8 cellular contexts compared by ENCODE assay signal in genomic region chr22:44702479-44703219, GRCh38. TPM values are rescaled to one million over a fixed set of nuclear protein-coding genes. Genes with fewer than 3 reads are reported as not detected.
A peak's percentile ranks its signal among the peaks of the same experiment; 100 is the strongest.
DNase-seq lines count a peak whose midpoint lies in the region; ATAC-seq, FAIRE-seq and TF ChIP-seq lines count a peak whose summit lies in the region.

No MANE protein-coding gene starts in this region.

- no TSS peak for BruUV-seq in GM12878 (replicated peaks; lab: Mats Ljungman, UMichigan)

- peak overlapping the region; percentile 51 for H2AFZ ChIP-seq in GM12878 (ENCODE audit: control insufficient read depth, low read depth, low read length)

- no peak for TF ChIP-seq RAD21 in GM12878 (IDR thresholded peaks at IDR 0.05; ENCODE audit: insufficient read depth, low read depth, low read length)

- 0 out of 2 replicates have a peak overlapping the region, but pooled peaks have one; percentile 20 for H3K9ac ChIP-seq in GM12878 (ENCODE audit: control insufficient read depth, insufficient read depth, low read length)

- POLR2A ChIA-PET in CD8-positive, alpha-beta memory T cell (lab: Charles Lee), result interaction anchor here (1.0 kb wide), 1 partner anchor 18 kb away, joined by 3 read pairs; no protein-coding TSS in a partner anchor
- POLR2A ChIA-PET in GM12878 (lab: Charles Lee), result no interaction called here

- H3K27me3 ChIP-seq in CD8-positive, alpha-beta memory T cell (ENCODE audit: insufficient read depth, low read length, poor library complexity, severe bottlenecking), result no peaks in the 10 kb centered on the region
- H3K27me3 ChIP-seq in GM12878 (replicated peaks in 1 of 2; ENCODE audit: control insufficient read depth in 2 of 2, insufficient read depth in 2 of 2, low read length in 1 of 2), result peaks cover 0 to 8% of the 10 kb centered on the region in 2 experiments; a peak in 1 of 4 replicates

- intact Hi-C loops in GM12878 (cut with micrococcal nuclease; ENCODE audit: unreplicated experiment), result no loop called here

- peak overlapping the region; percentile 31 for H3K27ac ChIP-seq in CD8-positive, alpha-beta memory T cell (ENCODE audit: low read depth, low read length)
- H3K27ac ChIP-seq in GM12878 (ENCODE audit: control insufficient read depth, insufficient read depth), result no peak overlapping the region

- no peaks in the 10 kb centered on the region for H4K20me1 ChIP-seq in GM12878 (ENCODE audit: control insufficient read depth, insufficient read depth)

- TF ChIP-seq EP300 in GM12878 (IDR thresholded peaks at IDR 0.05; ENCODE audit: borderline replicate concordance in 1 of 2, control insufficient read depth in 1 of 2, low read depth in 2 of 2, low read length in 2 of 2), result no peak

- H3K4me1 Mint-ChIP-seq in CD8-positive, alpha-beta memory T cell, result peaks cover 34 to 61% (median 42%) of the 10 kb centered on the region in 3 donors
- peaks cover 31% of the 10 kb centered on the region for H3K4me1 Mint-ChIP-seq in stimulated activated naive CD8-positive, alpha-beta T cell treated with anti-CD3 and anti-CD28 coated beads, Interleukin-15, Interleukin-2, amounts not matched to agents 100 ng/mL and 50 ng/mL, for 24 hours (ENCODE audit: low read depth)

- 0 out of 6 replicates have a peak, but pooled peaks of 2 of the 3 experiments have one; percentile 2 to 10 for TF ChIP-seq CTCF in GM12878 (IDR thresholded peaks at IDR 0.05 in 2 of 3, conservative IDR thresholded peaks at IDR 0.05 in 1 of 3; ENCODE audit: control insufficient read depth in 2 of 3, extremely low read depth in 1 of 3, insufficient read depth in 1 of 3, low read depth in 3 of 3, low read length in 3 of 3)

- FAIRE-seq in GM12878 (lab: Jason Lieb, UNC), result no peak

- peak; percentile 24 for ATAC-seq in GM21619 (IDR thresholded peaks at IDR 0.05; ENCODE audit: unreplicated experiment)
- peak; percentile 7 for ATAC-seq in GM12878

- H3K9me3 Mint-ChIP-seq in CD8-positive, alpha-beta memory T cell, result no peaks in the 10 kb centered on the region
- no peaks in the 10 kb centered on the region for H3K9me3 Mint-ChIP-seq in stimulated activated naive CD8-positive, alpha-beta T cell treated with anti-CD3 and anti-CD28 coated beads, Interleukin-15, Interleukin-2, amounts not matched to agents 100 ng/mL and 50 ng/mL, for 24 hours

- no peaks in the 10 kb centered on the region for H3K27me3 Mint-ChIP-seq in CD8-positive, alpha-beta memory T cell
- no peaks in the 10 kb centered on the region for H3K27me3 Mint-ChIP-seq in stimulated activated naive CD8-positive, alpha-beta T cell treated with anti-CD3 and anti-CD28 coated beads, Interleukin-15, Interleukin-2, amounts not matched to agents 100 ng/mL and 50 ng/mL, for 24 hours

- RAD21 ChIA-PET in GM12878 (lab: Charles Lee; ENCODE audit: unreplicated experiment), result no interaction called here

- SMC1A ChIA-PET in GM12878 (lab: Charles Lee; ENCODE audit: uncharacterized antibody, unreplicated experiment), result interaction anchor here (0.6 to 1.3 kb wide), 2 partner anchors 9 to 515 kb away, joined by 3 read pairs; no protein-coding TSS in a partner anchor

- peak in 1 of 5 donors; percentile 62 for DNase-seq in CD8-positive, alpha-beta memory T cell
- DNase-seq in NCI-H1105 (lab: John Stamatoyannopoulos, UW), result peak; percentile 16
- DNase-seq in GM12878 (ENCODE audit: low read depth, low spot score), result no peak
- peak; percentile 88 for DNase-seq in left kidney (ENCODE audit: low read depth, low spot score)
- DNase-seq in cerebellum (ENCODE audit: low spot score), result no peak
- DNase-seq in NOMO-1 (lab: John Stamatoyannopoulos, UW; ENCODE audit: unreplicated experiment in 2 of 2), result no peak

- CTCF ChIA-PET in CD8-positive, alpha-beta memory T cell (lab: Charles Lee), result interaction anchor here (6.7 kb wide), 1 partner anchor 18 kb away, joined by 26 read pairs; no protein-coding TSS in a partner anchor
- CTCF ChIA-PET in GM12878 (lab: Yijun Ruan, JAX), result interaction anchor here (1.3 to 2.7 kb wide), 2 partner anchors 18 to 30 kb away, joined by 3 to 13 read pairs; no protein-coding TSS in a partner anchor

- peak overlapping the region in 7 of 8 donors; percentile 45 to 90 (median 66) for H3K27ac Mint-ChIP-seq in CD8-positive, alpha-beta memory T cell
- H3K27ac Mint-ChIP-seq in stimulated activated naive CD8-positive, alpha-beta T cell treated with anti-CD3 and anti-CD28 coated beads, Interleukin-15, Interleukin-2, amounts not matched to agents 100 ng/mL and 50 ng/mL, for 24 hours, result no peak overlapping the region

- H3K9me3 ChIP-seq in CD8-positive, alpha-beta memory T cell (ENCODE audit: low read length), result no peaks in the 10 kb centered on the region
- H3K9me3 ChIP-seq in GM12878 (replicated peaks; ENCODE audit: control insufficient read depth, insufficient read depth, low read length), result no peaks in the 10 kb centered on the region; the same call in 2 of the 3 replicates

- no peak for TF ChIP-seq POLR2A in GM12878 (IDR thresholded peaks at IDR 0.05; ENCODE audit: low read depth, low read length)

- H3K36me3 Mint-ChIP-seq in CD8-positive, alpha-beta memory T cell, result peaks cover 0 to 14% (median 2%) of the 10 kb centered on the region in 3 donors
- no peaks in the 10 kb centered on the region for H3K36me3 Mint-ChIP-seq in stimulated activated naive CD8-positive, alpha-beta T cell treated with anti-CD3 and anti-CD28 coated beads, Interleukin-15, Interleukin-2, amounts not matched to agents 100 ng/mL and 50 ng/mL, for 24 hours (ENCODE audit: low read depth)

- no peaks in the 10 kb centered on the region for H3K79me2 ChIP-seq in GM12878 (ENCODE audit: control insufficient read depth, insufficient read depth, low read length)

- in situ Hi-C loops in GM12878 (cut with MboI), result no loop called here

- H3K36me3 ChIP-seq in CD8-positive, alpha-beta memory T cell (ENCODE audit: insufficient read depth, low read length), result no peaks in the 10 kb centered on the region
- H3K36me3 ChIP-seq in GM12878 (ENCODE audit: control insufficient read depth in 2 of 2, insufficient read depth in 2 of 2, low read length in 1 of 2), result no peaks in the 10 kb centered on the region

- peaks cover 34% of the 10 kb centered on the region for H3K4me1 ChIP-seq in CD8-positive, alpha-beta memory T cell (ENCODE audit: insufficient read depth, low read length)
- no peaks in the 10 kb centered on the region; the same call in none of the 2 replicates for H3K4me1 ChIP-seq in GM12878 (ENCODE audit: control insufficient read depth, insufficient read depth, low read length)

- H3K4me3 Mint-ChIP-seq in CD8-positive, alpha-beta memory T cell, result peak overlapping the region; percentile 82 to 91 (median 85)
- peak overlapping the region; percentile 80 for H3K4me3 Mint-ChIP-seq in stimulated activated naive CD8-positive, alpha-beta T cell treated with anti-CD3 and anti-CD28 coated beads, Interleukin-15, Interleukin-2, amounts not matched to agents 100 ng/mL and 50 ng/mL, for 24 hours

- 5% methylated on average over 52 of the region's 61 CpGs for WGBS in GM12878 (ENCODE audit: insufficient coverage, insufficient replicate concordance, low lambda C conversion rate, missing lambda C conversion rate)

- peak overlapping the region; percentile 74 for H3K4me2 ChIP-seq in GM12878 (ENCODE audit: control insufficient read depth, insufficient read depth)

- H3K4me3 ChIP-seq in CD8-positive, alpha-beta memory T cell (ENCODE audit: low read length), result peak overlapping the region; percentile 53
- H3K4me3 ChIP-seq in GM12878, result peak overlapping the region; percentile 50; the same call in 1 of the 2 replicates

TF ChIP-seq in GM12878, 131 proteins besides CTCF, POLR2A, EP300 and RAD21 (continues in another document):
- TF ChIP-seq GATAD2B (conservative IDR thresholded peaks at IDR 0.05; ENCODE audit: low read depth), result peak; percentile 61; the same call in 1 of the 2 replicates
- TF ChIP-seq MTA3 (IDR thresholded peaks at IDR 0.05; ENCODE audit: borderline replicate concordance, low read length), result no peak
- peak; percentile 16 for TF ChIP-seq NR2F1 (conservative IDR thresholded peaks at IDR 0.05)

RNA-seq across cellular contexts. Expression of gene PRR5, which starts 0.6 kb away (rescaled TPM):
- 10 to 100 TPM; 26.4 to 29.9 TPM for total RNA-seq in CD8-positive, alpha-beta memory T cell
- 175 TPM for polyA plus RNA-seq in CD8-positive, alpha-beta memory T cell
- total RNA-seq in GM12878 (2013; cell fraction: nucleolus; rRNA removed), result 8.9 and 12.5 TPM in 2 replicates
- 0.54 and 1.6 TPM in 2 replicates for total RNA-seq in GM12878 (2014; rRNA removed)
- 0.89 and 0.92 TPM in 2 replicates for total RNA-seq in GM12878 (2014; rRNA removed; fragmentation: Illumina TruSeq; extraction: Trizol)
- 4.5 and 5.3 TPM in 2 replicates for total RNA-seq in GM12878 (2021)
- 0.21 TPM for polyA plus RNA-seq in GM12878 (2011; ENCODE audit: low read depth)
- polyA plus RNA-seq in GM12878 (2011; rRNA removed), result 4.7 and 9.4 TPM in 2 replicates
- polyA plus RNA-seq in GM12878 (2011; cell fraction: cytosol; rRNA removed), result 12.9 and 16.4 TPM in 2 replicates
- polyA plus RNA-seq in GM12878 (2011; cell fraction: nucleus; rRNA removed), result 50.2 TPM in 2 replicates
- polyA plus RNA-seq in GM12878 (2012), result 1.5 and 1.6 TPM in 2 replicates
- polyA plus RNA-seq in GM12878 (2014; fragmentation: Illumina TruSeq; extraction: Trizol), result 0.59 TPM in 1 of 2 replicates, not detected in the other
- polyA plus RNA-seq in GM12878 (2014; fragmentation: Nextera tagmentation; extraction: Ambion mirVana), result under 1 TPM; 0.03 to 0.13 TPM
- 2.9 TPM in 2 replicates for polyA plus RNA-seq in GM12878 (2014; rRNA removed)
- 1 to 10 TPM; 1.3 to 1.8 TPM for polyA plus RNA-seq in GM12878 (2016; fragmentation: Nextera tagmentation; extraction: Ambion mirVana)
- 15.9 and 21.4 TPM in 2 replicates for polyA minus RNA-seq in GM12878 (2011; rRNA and poly(A)+ RNA removed)
- polyA minus RNA-seq in GM12878 (2011; cell fraction: cytosol; rRNA and poly(A)+ RNA removed), result 7.8 and 9.0 TPM in 2 replicates
- 15.1 and 24.5 TPM in 2 replicates for polyA minus RNA-seq in GM12878 (2011; cell fraction: nucleus; rRNA and poly(A)+ RNA removed)
- total RNA-seq in cerebellum, result 20.8 TPM

RNA-seq across cellular contexts. Expression of gene ARHGAP8, which starts 49.7 kb away (rescaled TPM):
- under 1 TPM; 0.42 to 0.49 TPM for total RNA-seq in CD8-positive, alpha-beta memory T cell
- not detected for polyA plus RNA-seq in CD8-positive, alpha-beta memory T cell
- total RNA-seq in GM12878 (2013; cell fraction: nucleolus; rRNA removed), result 0.46 and 0.61 TPM in 2 replicates
- total RNA-seq in GM12878 (2014; rRNA removed) (not detected in 2 replicates), GM12878 (2014; rRNA removed; fragmentation: Illumina TruSeq; extraction: Trizol) (not detected in 2 replicates), GM12878 (2021) (not detected in 2 replicates), cerebellum (0.82 TPM)
- not detected for polyA plus RNA-seq in GM12878 (2011; ENCODE audit: low read depth)
- polyA plus RNA-seq in GM12878 (2011; rRNA removed) (0.17 and 0.33 TPM in 2 replicates), GM12878 (2014; fragmentation: Illumina TruSeq; extraction: Trizol) (not detected in 2 replicates), GM12878 (2014; fragmentation: Nextera tagmentation; extraction: Ambion mirVana) (not detected), GM12878 (2014; rRNA removed) (not detected in 2 replicates), GM12878 (2016; fragmentation: Nextera tagmentation; extraction: Ambion mirVana) (not detected)
- 0.18 and 0.50 TPM in 2 replicates for polyA plus RNA-seq in GM12878 (2011; cell fraction: cytosol; rRNA removed)
- polyA plus RNA-seq in GM12878 (2011; cell fraction: nucleus; rRNA removed), result 0.50 and 1.1 TPM in 2 replicates
- polyA plus RNA-seq in GM12878 (2012), result 0.06 TPM in 1 of 2 replicates, not detected in the other
- polyA minus RNA-seq in GM12878 (2011; rRNA and poly(A)+ RNA removed), result 0.15 TPM in 1 of 2 replicates, not detected in the other
- not detected in 2 replicates for polyA minus RNA-seq in GM12878 (2011; cell fraction: cytosol; rRNA and poly(A)+ RNA removed)
- polyA minus RNA-seq in GM12878 (2011; cell fraction: nucleus; rRNA and poly(A)+ RNA removed), result 0.24 and 0.38 TPM in 2 replicates

Comparison
In these comparisons a context has a peak if more than half of its experiments do, and no peak if none do; other contexts are left out.
1. DNase-seq: peak in NCI-H1105 (single experiment) and left kidney (single experiment); none in GM12878 (single experiment), cerebellum (single experiment) and NOMO-1 (0 of 2).